In the genomic region with DNA sequence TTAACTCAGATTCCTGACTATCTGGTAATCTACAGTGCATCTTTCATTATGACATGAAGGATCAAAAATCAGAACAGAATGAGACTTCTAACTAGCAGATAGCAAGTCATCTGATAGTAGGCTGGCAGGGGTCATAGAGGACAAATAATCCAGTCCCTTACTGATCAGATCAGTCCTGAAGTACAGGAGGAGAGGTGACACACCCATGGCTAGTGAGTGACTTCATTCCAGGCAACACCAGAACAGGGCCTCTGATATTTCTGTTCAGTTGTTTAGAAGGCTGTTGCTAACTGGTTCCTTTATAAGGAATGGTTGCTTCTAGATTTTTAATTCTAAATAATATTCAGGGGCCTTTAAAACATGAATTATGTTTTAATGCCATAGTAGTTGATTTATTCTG, we compare ENCODE assay signal across 9 cellular contexts.
"Had no signal": no experiment of that assay in that cellular context is flagged by ENCODE, and none has a peak within 500 bp of the region (broad histone marks: within the 10 kb centered on the region; RNA-seq: fewer than 3 reads in every experiment).

No MANE protein-coding gene starts in this region.

- H3K36me3 ChIP-seq: HAP-1 had no signal

- DNase-seq: GM23248, GOT3, H7, HFFc6, IMR-90 had no signal

- H2AFZ ChIP-seq: GM23248 had no signal

- H3K4me3 ChIP-seq: GM23248, HAP-1, K562 had no signal

- FAIRE-seq: HTR-8/SVneo, K562 had no signal

- ATAC-seq: HCT116, K562 had no signal

- H3K4me1 ChIP-seq: HAP-1 had no signal

- H3K9me3 ChIP-seq: HAP-1 had no signal

- H3K27ac ChIP-seq: GM23248 had no signal
